Comparison of ENCODE assay signal across 1 cellular context in the genomic region with DNA sequence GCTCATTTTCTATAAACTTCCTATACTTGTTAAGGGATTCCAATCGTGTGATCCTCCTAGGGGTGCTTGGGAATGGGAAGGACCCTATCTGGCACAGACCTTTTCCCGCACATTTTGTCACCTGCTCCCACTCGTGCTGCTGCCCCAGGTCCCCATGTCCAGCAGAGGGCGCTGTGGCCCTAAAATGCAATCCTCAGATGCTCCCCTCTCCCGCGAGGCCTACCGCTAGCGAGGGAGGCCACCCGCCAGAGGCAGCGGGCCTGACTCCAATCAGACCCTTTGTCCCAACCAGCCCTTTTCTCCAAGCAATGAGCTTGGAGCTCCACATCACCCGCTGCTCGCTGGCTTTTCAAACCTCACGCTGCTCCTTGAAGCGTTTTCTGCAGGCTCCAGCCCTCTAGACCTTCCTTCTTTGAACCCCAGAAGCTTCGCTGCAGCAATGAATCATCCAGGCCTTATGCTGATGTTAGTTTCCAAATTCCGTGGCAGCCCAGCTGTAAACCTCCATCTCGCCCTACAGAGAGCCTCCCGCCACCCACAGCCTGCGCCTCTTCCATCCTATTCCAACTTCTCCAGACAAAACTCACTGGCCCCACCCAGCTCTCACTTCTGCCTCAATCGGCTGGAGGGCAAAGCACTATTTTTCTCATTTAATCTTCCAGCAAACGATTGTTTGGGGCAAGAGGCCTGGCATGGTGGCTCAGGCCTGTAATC.
TF ChIP-seq lines count a peak whose summit lies in the region.

No MANE protein-coding gene starts in this region.

TF ChIP-seq in HepG2, 621 proteins besides CTCF, POLR2A, EP300 and RAD21 (continues in another document):
- TF ChIP-seq, protein P1, sequence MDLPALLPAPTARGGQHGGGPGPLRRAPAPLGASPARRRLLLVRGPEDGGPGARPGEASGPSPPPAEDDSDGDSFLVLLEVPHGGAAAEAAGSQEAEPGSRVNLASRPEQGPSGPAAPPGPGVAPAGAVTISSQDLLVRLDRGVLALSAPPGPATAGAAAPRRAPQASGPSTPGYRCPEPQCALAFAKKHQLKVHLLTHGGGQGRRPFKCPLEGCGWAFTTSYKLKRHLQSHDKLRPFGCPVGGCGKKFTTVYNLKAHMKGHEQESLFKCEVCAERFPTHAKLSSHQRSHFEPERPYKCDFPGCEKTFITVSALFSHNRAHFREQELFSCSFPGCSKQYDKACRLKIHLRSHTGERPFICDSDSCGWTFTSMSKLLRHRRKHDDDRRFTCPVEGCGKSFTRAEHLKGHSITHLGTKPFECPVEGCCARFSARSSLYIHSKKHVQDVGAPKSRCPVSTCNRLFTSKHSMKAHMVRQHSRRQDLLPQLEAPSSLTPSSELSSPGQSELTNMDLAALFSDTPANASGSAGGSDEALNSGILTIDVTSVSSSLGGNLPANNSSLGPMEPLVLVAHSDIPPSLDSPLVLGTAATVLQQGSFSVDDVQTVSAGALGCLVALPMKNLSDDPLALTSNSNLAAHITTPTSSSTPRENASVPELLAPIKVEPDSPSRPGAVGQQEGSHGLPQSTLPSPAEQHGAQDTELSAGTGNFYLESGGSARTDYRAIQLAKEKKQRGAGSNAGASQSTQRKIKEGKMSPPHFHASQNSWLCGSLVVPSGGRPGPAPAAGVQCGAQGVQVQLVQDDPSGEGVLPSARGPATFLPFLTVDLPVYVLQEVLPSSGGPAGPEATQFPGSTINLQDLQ (CRISPR knock-in tag; IDR thresholded peaks at IDR 0.05): no peak
- TF ChIP-seq MATR3 (CRISPR knock-in tag; IDR thresholded peaks at IDR 0.05): no peak
- TF ChIP-seq ZSCAN30 (CRISPR knock-in tag; IDR thresholded peaks at IDR 0.05): no peak
- no peak for TF ChIP-seq FOXA1 (IDR thresholded peaks at IDR 0.05)
- no peak for TF ChIP-seq FOXA1 (CRISPR knock-in tag; IDR thresholded peaks at IDR 0.05)
- TF ChIP-seq ZBTB46 (CRISPR knock-in tag; IDR thresholded peaks at IDR 0.05; ENCODE audit: borderline replicate concordance): no peak
- TF ChIP-seq, protein P2, sequence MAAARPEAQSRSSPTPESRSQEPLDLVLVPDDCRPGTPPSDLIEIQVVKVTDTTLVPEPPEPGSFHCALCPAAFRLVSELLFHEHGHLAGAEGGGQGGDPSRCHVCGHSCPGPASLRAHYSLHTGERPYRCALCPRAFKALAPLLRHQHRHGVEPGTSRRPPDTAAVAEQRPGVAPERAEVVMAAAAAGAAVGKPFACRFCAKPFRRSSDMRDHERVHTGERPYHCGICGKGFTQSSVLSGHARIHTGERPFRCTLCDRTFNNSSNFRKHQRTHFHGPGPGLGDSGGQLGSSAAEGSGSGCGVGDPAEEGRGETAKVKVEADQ (CRISPR knock-in tag; IDR thresholded peaks at IDR 0.05; ENCODE audit: borderline replicate concordance): peak; percentile 75; the same call in 1 of the 2 replicates
- TF ChIP-seq, protein P3, sequence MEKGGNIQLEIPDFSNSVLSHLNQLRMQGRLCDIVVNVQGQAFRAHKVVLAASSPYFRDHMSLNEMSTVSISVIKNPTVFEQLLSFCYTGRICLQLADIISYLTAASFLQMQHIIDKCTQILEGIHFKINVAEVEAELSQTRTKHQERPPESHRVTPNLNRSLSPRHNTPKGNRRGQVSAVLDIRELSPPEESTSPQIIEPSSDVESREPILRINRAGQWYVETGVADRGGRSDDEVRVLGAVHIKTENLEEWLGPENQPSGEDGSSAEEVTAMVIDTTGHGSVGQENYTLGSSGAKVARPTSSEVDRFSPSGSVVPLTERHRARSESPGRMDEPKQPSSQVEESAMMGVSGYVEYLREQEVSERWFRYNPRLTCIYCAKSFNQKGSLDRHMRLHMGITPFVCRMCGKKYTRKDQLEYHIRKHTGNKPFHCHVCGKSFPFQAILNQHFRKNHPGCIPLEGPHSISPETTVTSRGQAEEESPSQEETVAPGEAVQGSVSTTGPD (CRISPR knock-in tag; IDR thresholded peaks at IDR 0.05): no peak
- no peak for TF ChIP-seq RFXANK (CRISPR knock-in tag; IDR thresholded peaks at IDR 0.05)
- TF ChIP-seq NFE2 (CRISPR knock-in tag; IDR thresholded peaks at IDR 0.05): no peak
- TF ChIP-seq ZNF296 (CRISPR knock-in tag; conservative IDR thresholded peaks at IDR 0.05): no peak
- TF ChIP-seq ZNF740 (CRISPR knock-in tag; IDR thresholded peaks at IDR 0.05): no peak
- TF ChIP-seq ZNF547 (CRISPR knock-in tag; IDR thresholded peaks at IDR 0.05): peak; percentile 89
- no peak for TF ChIP-seq SMARCC2 (IDR thresholded peaks at IDR 0.05)
- no peak for TF ChIP-seq ZNF414 (CRISPR knock-in tag; IDR thresholded peaks at IDR 0.05)
- TF ChIP-seq ZNF747 (CRISPR knock-in tag; IDR thresholded peaks at IDR 0.05; ENCODE audit: borderline replicate concordance): no peak
- TF ChIP-seq ZNF781 (CRISPR knock-in tag; IDR thresholded peaks at IDR 0.05; ENCODE audit: borderline replicate concordance, not compliant biosample characterization): peak; percentile 54
- TF ChIP-seq CBFB (CRISPR knock-in tag; IDR thresholded peaks at IDR 0.05): 0 out of 2 replicates have a peak, but pooled peaks have one; percentile 20
- TF ChIP-seq ZNF530 (CRISPR knock-in tag; IDR thresholded peaks at IDR 0.05; ENCODE audit: low read depth): no peak
- no peak; the same call in 1 of the 2 replicates for TF ChIP-seq ZNF138 (CRISPR knock-in tag; IDR thresholded peaks at IDR 0.05; ENCODE audit: low read depth)
- TF ChIP-seq, protein P4, sequence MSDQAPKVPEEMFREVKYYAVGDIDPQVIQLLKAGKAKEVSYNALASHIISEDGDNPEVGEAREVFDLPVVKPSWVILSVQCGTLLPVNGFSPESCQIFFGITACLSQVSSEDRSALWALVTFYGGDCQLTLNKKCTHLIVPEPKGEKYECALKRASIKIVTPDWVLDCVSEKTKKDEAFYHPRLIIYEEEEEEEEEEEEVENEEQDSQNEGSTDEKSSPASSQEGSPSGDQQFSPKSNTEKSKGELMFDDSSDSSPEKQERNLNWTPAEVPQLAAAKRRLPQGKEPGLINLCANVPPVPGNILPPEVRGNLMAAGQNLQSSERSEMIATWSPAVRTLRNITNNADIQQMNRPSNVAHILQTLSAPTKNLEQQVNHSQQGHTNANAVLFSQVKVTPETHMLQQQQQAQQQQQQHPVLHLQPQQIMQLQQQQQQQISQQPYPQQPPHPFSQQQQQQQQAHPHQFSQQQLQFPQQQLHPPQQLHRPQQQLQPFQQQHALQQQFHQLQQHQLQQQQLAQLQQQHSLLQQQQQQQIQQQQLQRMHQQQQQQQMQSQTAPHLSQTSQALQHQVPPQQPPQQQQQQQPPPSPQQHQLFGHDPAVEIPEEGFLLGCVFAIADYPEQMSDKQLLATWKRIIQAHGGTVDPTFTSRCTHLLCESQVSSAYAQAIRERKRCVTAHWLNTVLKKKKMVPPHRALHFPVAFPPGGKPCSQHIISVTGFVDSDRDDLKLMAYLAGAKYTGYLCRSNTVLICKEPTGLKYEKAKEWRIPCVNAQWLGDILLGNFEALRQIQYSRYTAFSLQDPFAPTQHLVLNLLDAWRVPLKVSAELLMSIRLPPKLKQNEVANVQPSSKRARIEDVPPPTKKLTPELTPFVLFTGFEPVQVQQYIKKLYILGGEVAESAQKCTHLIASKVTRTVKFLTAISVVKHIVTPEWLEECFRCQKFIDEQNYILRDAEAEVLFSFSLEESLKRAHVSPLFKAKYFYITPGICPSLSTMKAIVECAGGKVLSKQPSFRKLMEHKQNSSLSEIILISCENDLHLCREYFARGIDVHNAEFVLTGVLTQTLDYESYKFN (CRISPR knock-in tag; conservative IDR thresholded peaks at IDR 0.05): no peak
- no peak for TF ChIP-seq STAT5B (CRISPR knock-in tag; IDR thresholded peaks at IDR 0.05)
- TF ChIP-seq MIER2 (CRISPR knock-in tag; IDR thresholded peaks at IDR 0.05): no peak
- TF ChIP-seq ZNF564 (CRISPR knock-in tag; IDR thresholded peaks at IDR 0.05): no peak
- peak; percentile 83; the same call in 1 of the 2 replicates for TF ChIP-seq ZNF501 (CRISPR knock-in tag; IDR thresholded peaks at IDR 0.05)
- TF ChIP-seq ESRRA (CRISPR knock-in tag; IDR thresholded peaks at IDR 0.05; ENCODE audit: low read depth): no peak
- TF ChIP-seq, protein P5, sequence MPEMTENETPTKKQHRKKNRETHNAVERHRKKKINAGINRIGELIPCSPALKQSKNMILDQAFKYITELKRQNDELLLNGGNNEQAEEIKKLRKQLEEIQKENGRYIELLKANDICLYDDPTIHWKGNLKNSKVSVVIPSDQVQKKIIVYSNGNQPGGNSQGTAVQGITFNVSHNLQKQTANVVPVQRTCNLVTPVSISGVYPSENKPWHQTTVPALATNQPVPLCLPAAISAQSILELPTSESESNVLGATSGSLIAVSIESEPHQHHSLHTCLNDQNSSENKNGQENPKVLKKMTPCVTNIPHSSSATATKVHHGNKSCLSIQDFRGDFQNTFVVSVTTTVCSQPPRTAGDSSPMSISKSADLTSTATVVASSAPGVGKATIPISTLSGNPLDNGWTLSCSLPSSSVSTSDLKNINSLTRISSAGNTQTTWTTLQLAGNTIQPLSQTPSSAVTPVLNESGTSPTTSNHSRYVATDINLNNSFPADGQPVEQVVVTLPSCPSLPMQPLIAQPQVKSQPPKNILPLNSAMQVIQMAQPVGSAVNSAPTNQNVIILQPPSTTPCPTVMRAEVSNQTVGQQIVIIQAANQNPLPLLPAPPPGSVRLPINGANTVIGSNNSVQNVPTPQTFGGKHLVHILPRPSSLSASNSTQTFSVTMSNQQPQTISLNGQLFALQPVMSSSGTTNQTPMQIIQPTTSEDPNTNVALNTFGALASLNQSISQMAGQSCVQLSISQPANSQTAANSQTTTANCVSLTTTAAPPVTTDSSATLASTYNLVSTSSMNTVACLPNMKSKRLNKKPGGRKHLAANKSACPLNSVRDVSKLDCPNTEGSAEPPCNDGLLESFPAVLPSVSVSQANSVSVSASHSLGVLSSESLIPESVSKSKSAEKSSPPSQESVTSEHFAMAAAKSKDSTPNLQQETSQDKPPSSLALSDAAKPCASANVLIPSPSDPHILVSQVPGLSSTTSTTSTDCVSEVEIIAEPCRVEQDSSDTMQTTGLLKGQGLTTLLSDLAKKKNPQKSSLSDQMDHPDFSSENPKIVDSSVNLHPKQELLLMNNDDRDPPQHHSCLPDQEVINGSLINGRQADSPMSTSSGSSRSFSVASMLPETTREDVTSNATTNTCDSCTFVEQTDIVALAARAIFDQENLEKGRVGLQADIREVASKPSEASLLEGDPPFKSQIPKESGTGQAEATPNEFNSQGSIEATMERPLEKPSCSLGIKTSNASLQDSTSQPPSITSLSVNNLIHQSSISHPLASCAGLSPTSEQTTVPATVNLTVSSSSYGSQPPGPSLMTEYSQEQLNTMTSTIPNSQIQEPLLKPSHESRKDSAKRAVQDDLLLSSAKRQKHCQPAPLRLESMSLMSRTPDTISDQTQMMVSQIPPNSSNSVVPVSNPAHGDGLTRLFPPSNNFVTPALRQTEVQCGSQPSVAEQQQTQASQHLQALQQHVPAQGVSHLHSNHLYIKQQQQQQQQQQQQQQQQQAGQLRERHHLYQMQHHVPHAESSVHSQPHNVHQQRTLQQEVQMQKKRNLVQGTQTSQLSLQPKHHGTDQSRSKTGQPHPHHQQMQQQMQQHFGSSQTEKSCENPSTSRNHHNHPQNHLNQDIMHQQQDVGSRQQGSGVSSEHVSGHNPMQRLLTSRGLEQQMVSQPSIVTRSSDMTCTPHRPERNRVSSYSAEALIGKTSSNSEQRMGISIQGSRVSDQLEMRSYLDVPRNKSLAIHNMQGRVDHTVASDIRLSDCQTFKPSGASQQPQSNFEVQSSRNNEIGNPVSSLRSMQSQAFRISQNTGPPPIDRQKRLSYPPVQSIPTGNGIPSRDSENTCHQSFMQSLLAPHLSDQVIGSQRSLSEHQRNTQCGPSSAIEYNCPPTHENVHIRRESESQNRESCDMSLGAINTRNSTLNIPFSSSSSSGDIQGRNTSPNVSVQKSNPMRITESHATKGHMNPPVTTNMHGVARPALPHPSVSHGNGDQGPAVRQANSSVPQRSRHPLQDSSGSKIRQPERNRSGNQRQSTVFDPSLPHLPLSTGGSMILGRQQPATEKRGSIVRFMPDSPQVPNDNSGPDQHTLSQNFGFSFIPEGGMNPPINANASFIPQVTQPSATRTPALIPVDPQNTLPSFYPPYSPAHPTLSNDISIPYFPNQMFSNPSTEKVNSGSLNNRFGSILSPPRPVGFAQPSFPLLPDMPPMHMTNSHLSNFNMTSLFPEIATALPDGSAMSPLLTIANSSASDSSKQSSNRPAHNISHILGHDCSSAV (CRISPR knock-in tag; IDR thresholded peaks at IDR 0.05; ENCODE audit: borderline replicate concordance): no peak
- TF ChIP-seq ZNF484 (CRISPR knock-in tag; IDR thresholded peaks at IDR 0.05; ENCODE audit: borderline replicate concordance, low read depth): no peak
- TF ChIP-seq ZNF605 (CRISPR knock-in tag; IDR thresholded peaks at IDR 0.05): no peak
- TF ChIP-seq TBX2 (CRISPR knock-in tag; IDR thresholded peaks at IDR 0.05; ENCODE audit: borderline replicate concordance): no peak
- no peak for TF ChIP-seq DMTF1 (CRISPR knock-in tag; IDR thresholded peaks at IDR 0.05)
